ENCODE assay signal across 8 cellular contexts in genomic region chr16:84672276-84673202, GRCh38. TPM values are rescaled to one million over a fixed set of nuclear protein-coding genes. Genes with fewer than 3 reads are reported as not detected.
A peak's percentile ranks its signal among the peaks of the same experiment; 100 is the strongest.
DNase-seq lines count a peak whose midpoint lies in the region; ATAC-seq and TF ChIP-seq lines count a peak whose summit lies in the region.

No MANE protein-coding gene starts in this region.

- TF ChIP-seq CTCF in left ventricle myocardium inferior (IDR thresholded peaks at IDR 0.05; ENCODE audit: borderline replicate concordance) (peak; percentile 94), retinal pigment epithelial cell (conservative IDR thresholded peaks at IDR 0.05; ENCODE audit: low read depth, low read length) (peak; percentile 95)

- peaks cover 8% of the 10 kb centered on the region for H3K4me1 ChIP-seq in left ventricle myocardium inferior

- H3K9me3 ChIP-seq in T-helper 17 cell (ENCODE audit: control insufficient read depth, low read length, poor library complexity, severe bottlenecking): no peaks in the 10 kb centered on the region
- H3K9me3 ChIP-seq in left ventricle myocardium inferior (replicated peaks): no peaks in the 10 kb centered on the region

- H3K9me3 Mint-ChIP-seq in activated naive CD8-positive, alpha-beta T cell treated with anti-CD3 and anti-CD28 coated beads, Interleukin-2, amount 50 U/mL, for 24 hours: no peaks in the 10 kb centered on the region

- H3K27ac Mint-ChIP-seq in T-helper 17 cell: no peak overlapping the region
- no peak overlapping the region for H3K27ac Mint-ChIP-seq in activated naive CD8-positive, alpha-beta T cell treated with anti-CD3 and anti-CD28 coated beads, Interleukin-2, amount 50 U/mL, for 24 hours

- no peaks in the 10 kb centered on the region for H3K27me3 Mint-ChIP-seq in T-helper 17 cell
- no peaks in the 10 kb centered on the region for H3K27me3 Mint-ChIP-seq in activated naive CD8-positive, alpha-beta T cell treated with anti-CD3 and anti-CD28 coated beads, Interleukin-2, amount 50 U/mL, for 24 hours

- no peaks in the 10 kb centered on the region for H3K36me3 Mint-ChIP-seq in T-helper 17 cell (ENCODE audit: low read depth)
- no peaks in the 10 kb centered on the region for H3K36me3 Mint-ChIP-seq in activated naive CD8-positive, alpha-beta T cell treated with anti-CD3 and anti-CD28 coated beads, Interleukin-2, amount 50 U/mL, for 24 hours (ENCODE audit: low read depth)

- H3K4me3 Mint-ChIP-seq in T-helper 17 cell: no peak overlapping the region
- H3K4me3 Mint-ChIP-seq in activated naive CD8-positive, alpha-beta T cell treated with anti-CD3 and anti-CD28 coated beads, Interleukin-2, amount 50 U/mL, for 24 hours: no peak overlapping the region

- H3K4me3 ChIP-seq in left ventricle myocardium inferior (no peak overlapping the region), retinal pigment epithelial cell (ENCODE audit: low read length) (no peak overlapping the region)

- H3K36me3 ChIP-seq in left ventricle myocardium inferior: peaks cover 12% of the 10 kb centered on the region

- peaks cover 2% of the 10 kb centered on the region for H3K27me3 ChIP-seq in left ventricle myocardium inferior (ENCODE audit: low read depth)

- DNase-seq in NCI-H2171 treated with DMSO at 0.1 percent for 48 hours (lab: John Stamatoyannopoulos, UW) (peak; percentile 58), NCI-H2171 (lab: John Stamatoyannopoulos, UW) (no peak), Kasumi-1 (lab: John Stamatoyannopoulos, UW) (peak; percentile 67), T-helper 17 cell (peak; percentile 69 to 82 (median 78)), left ventricle myocardium inferior (peak; percentile 76), retinal pigment epithelial cell (ENCODE audit: low read depth) (no peak)
- DNase-seq in activated naive CD8-positive, alpha-beta T cell treated with anti-CD3 and anti-CD28 coated beads, Interleukin-2, amount 50 U/mL, for 24 hours: peak; percentile 88

- ATAC-seq in T-helper 17 cell: peak; percentile 98
- ATAC-seq in activated naive CD8-positive, alpha-beta T cell treated with anti-CD3 and anti-CD28 coated beads, Interleukin-2, amount 50 U/mL, for 24 hours: peak; percentile 83
- no peak for ATAC-seq in GM19035 (IDR thresholded peaks at IDR 0.05; ENCODE audit: unreplicated experiment)

- peaks cover 9% of the 10 kb centered on the region for H3K4me1 Mint-ChIP-seq in T-helper 17 cell
- peaks cover 8% of the 10 kb centered on the region for H3K4me1 Mint-ChIP-seq in activated naive CD8-positive, alpha-beta T cell treated with anti-CD3 and anti-CD28 coated beads, Interleukin-2, amount 50 U/mL, for 24 hours

- no peak overlapping the region for H3K27ac ChIP-seq in left ventricle myocardium inferior (replicated peaks)

- intact Hi-C loops in left ventricle myocardium inferior (cut with micrococcal nuclease): loop anchor here (5.0 kb wide), 1 partner anchor 50 kb away; no protein-coding TSS in a partner anchor

RNA-seq across cellular contexts. Expression of gene KLHL36, which starts 24.2 kb away (rescaled TPM):
- total RNA-seq in T-helper 17 cell (10 to 100 TPM; 68.1 to 78.2 TPM), left ventricle myocardium inferior (84.4 TPM)

RNA-seq across cellular contexts. Expression of gene USP10, which starts 27.3 kb away (rescaled TPM):
- 100 to 1,000 TPM; 169 to 221 TPM for total RNA-seq in T-helper 17 cell
- 66.7 TPM for total RNA-seq in left ventricle myocardium inferior

RNA-seq across cellular contexts. Expression of gene COTL1, which starts 54.7 kb away (rescaled TPM):
- 100 to 1,000 TPM; 287 to 328 TPM for total RNA-seq in T-helper 17 cell
- total RNA-seq in left ventricle myocardium inferior: 13.3 TPM

Comparison
In these comparisons a context has a peak if more than half of its experiments do, and no peak if none do; other contexts are left out.
1. DNase-seq: peak in NCI-H2171 treated with DMSO at 0.1 percent for 48 hours (single experiment), Kasumi-1 (2 of 2), T-helper 17 cell (3 of 3), activated naive CD8-positive, alpha-beta T cell treated with anti-CD3 and anti-CD28 coated beads, Interleukin-2, amount 50 U/mL, for 24 hours (single experiment) and left ventricle myocardium inferior (single experiment); none in NCI-H2171 (single experiment) and retinal pigment epithelial cell (single experiment).
2. RNA of gene COTL1, which starts 54.7 kb away (total RNA-seq): 287 to 328 TPM in T-helper 17 cell; 13.3 TPM in left ventricle myocardium inferior (single experiment); every median in the first group is over 10 times any median in the second.